In the genomic region with DNA sequence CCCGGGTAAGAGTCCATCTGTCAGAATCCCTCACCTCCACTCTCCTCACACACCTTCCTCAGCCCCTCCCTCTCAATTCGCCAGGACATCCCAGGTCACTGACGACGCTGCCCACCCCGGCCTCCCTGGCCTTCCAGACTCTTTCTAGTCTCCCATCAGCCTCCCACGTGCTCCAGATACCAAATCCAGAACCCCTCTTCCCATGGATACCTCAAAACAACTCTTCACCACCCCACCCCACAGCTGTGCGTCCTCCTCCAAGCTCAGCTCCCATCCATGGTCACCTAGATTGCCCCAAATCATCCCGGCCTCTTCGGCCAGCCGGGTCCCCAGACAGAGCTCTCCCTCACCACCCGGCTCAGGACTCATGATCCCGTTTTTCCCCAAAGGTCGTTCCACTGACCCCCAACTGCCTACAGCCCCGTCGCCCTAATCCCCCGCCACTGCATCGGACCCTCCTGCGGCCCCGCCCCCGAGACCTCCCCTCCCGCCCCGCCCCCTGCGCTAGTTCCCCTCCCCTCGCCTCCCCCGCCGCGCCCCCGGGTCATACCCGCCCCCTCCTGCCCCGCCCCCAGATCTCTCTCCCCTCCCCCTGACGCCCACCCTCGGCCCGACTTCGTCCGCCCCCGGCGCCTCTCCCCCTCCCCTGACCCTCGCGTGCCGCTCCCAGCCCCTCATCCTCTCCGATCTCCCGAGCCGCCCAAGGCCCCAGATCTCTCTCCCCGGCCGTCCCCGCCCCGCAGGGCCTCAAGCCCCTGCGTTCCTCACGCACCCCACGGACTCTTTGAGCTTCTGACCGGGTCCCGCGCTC, we compare ENCODE assay signal across 1 cellular context.
A peak's percentile ranks its signal among the peaks of the same experiment; 100 is the strongest.
TF ChIP-seq lines count a peak whose summit lies in the region.

No MANE protein-coding gene starts in this region.

TF ChIP-seq in HepG2, 621 proteins besides CTCF, POLR2A, EP300 and RAD21 (continues in another document):
- no peak for TF ChIP-seq FOXK1 (CRISPR knock-in tag; IDR thresholded peaks at IDR 0.05; ENCODE audit: borderline replicate concordance, low read depth)
- TF ChIP-seq ZNF841 (CRISPR knock-in tag; IDR thresholded peaks at IDR 0.05; ENCODE audit: borderline replicate concordance), result no peak
- no peak for TF ChIP-seq MLLT10 (CRISPR knock-in tag; IDR thresholded peaks at IDR 0.05)
- TF ChIP-seq HOXA7 (CRISPR knock-in tag; IDR thresholded peaks at IDR 0.05), result no peak
- no peak for TF ChIP-seq KAT8 (CRISPR knock-in tag; IDR thresholded peaks at IDR 0.05)
- TF ChIP-seq ZBTB7A (CRISPR knock-in tag; IDR thresholded peaks at IDR 0.05), result no peak
- no peak for TF ChIP-seq ZNF839 (CRISPR knock-in tag; IDR thresholded peaks at IDR 0.05; ENCODE audit: borderline replicate concordance)
- TF ChIP-seq SPEN (CRISPR knock-in tag; IDR thresholded peaks at IDR 0.05; ENCODE audit: low read depth), result peak; percentile 4; the same call in 1 of the 2 replicates
- no peak for TF ChIP-seq JUN (CRISPR knock-in tag; IDR thresholded peaks at IDR 0.05)
- TF ChIP-seq ZNF33A (CRISPR knock-in tag; IDR thresholded peaks at IDR 0.05; ENCODE audit: borderline replicate concordance), result no peak
- TF ChIP-seq NPAS2 (CRISPR knock-in tag; IDR thresholded peaks at IDR 0.05; ENCODE audit: borderline replicate concordance), result no peak
- no peak for TF ChIP-seq REPIN1 (CRISPR knock-in tag; IDR thresholded peaks at IDR 0.05; ENCODE audit: borderline replicate concordance, low read depth)
- TF ChIP-seq NFKB2 (CRISPR knock-in tag; IDR thresholded peaks at IDR 0.05; ENCODE audit: borderline replicate concordance), result peak; percentile 26; the same call in 1 of the 2 replicates
- TF ChIP-seq, protein P1, sequence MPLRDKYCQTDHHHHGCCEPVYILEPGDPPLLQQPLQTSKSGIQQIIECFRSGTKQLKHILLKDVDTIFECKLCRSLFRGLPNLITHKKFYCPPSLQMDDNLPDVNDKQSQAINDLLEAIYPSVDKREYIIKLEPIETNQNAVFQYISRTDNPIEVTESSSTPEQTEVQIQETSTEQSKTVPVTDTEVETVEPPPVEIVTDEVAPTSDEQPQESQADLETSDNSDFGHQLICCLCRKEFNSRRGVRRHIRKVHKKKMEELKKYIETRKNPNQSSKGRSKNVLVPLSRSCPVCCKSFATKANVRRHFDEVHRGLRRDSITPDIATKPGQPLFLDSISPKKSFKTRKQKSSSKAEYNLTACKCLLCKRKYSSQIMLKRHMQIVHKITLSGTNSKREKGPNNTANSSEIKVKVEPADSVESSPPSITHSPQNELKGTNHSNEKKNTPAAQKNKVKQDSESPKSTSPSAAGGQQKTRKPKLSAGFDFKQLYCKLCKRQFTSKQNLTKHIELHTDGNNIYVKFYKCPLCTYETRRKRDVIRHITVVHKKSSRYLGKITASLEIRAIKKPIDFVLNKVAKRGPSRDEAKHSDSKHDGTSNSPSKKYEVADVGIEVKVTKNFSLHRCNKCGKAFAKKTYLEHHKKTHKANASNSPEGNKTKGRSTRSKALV (CRISPR knock-in tag; IDR thresholded peaks at IDR 0.05), result no peak
- no peak for TF ChIP-seq ZNF337 (CRISPR knock-in tag; IDR thresholded peaks at IDR 0.05; ENCODE audit: borderline replicate concordance, low read depth)
- TF ChIP-seq ZNF549 (CRISPR knock-in tag; IDR thresholded peaks at IDR 0.05), result no peak
- no peak for TF ChIP-seq RNF2 (conservative IDR thresholded peaks at IDR 0.05; ENCODE audit: low read depth)
- TF ChIP-seq RBFOX2 (IDR thresholded peaks at IDR 0.05; ENCODE audit: low read depth, low read length), result peak; percentile 64
- TF ChIP-seq MTF2 (CRISPR knock-in tag; IDR thresholded peaks at IDR 0.05; ENCODE audit: borderline replicate concordance), result no peak
- no peak for TF ChIP-seq ZNF567 (CRISPR knock-in tag; IDR thresholded peaks at IDR 0.05; ENCODE audit: borderline replicate concordance)
- no peak for TF ChIP-seq GPN1 (CRISPR knock-in tag; IDR thresholded peaks at IDR 0.05; ENCODE audit: borderline replicate concordance)
- TF ChIP-seq ZFP82 (CRISPR knock-in tag; IDR thresholded peaks at IDR 0.05; ENCODE audit: borderline replicate concordance), result no peak
- no peak for TF ChIP-seq ZNF225 (CRISPR knock-in tag; IDR thresholded peaks at IDR 0.05)
- TF ChIP-seq, protein P2, sequence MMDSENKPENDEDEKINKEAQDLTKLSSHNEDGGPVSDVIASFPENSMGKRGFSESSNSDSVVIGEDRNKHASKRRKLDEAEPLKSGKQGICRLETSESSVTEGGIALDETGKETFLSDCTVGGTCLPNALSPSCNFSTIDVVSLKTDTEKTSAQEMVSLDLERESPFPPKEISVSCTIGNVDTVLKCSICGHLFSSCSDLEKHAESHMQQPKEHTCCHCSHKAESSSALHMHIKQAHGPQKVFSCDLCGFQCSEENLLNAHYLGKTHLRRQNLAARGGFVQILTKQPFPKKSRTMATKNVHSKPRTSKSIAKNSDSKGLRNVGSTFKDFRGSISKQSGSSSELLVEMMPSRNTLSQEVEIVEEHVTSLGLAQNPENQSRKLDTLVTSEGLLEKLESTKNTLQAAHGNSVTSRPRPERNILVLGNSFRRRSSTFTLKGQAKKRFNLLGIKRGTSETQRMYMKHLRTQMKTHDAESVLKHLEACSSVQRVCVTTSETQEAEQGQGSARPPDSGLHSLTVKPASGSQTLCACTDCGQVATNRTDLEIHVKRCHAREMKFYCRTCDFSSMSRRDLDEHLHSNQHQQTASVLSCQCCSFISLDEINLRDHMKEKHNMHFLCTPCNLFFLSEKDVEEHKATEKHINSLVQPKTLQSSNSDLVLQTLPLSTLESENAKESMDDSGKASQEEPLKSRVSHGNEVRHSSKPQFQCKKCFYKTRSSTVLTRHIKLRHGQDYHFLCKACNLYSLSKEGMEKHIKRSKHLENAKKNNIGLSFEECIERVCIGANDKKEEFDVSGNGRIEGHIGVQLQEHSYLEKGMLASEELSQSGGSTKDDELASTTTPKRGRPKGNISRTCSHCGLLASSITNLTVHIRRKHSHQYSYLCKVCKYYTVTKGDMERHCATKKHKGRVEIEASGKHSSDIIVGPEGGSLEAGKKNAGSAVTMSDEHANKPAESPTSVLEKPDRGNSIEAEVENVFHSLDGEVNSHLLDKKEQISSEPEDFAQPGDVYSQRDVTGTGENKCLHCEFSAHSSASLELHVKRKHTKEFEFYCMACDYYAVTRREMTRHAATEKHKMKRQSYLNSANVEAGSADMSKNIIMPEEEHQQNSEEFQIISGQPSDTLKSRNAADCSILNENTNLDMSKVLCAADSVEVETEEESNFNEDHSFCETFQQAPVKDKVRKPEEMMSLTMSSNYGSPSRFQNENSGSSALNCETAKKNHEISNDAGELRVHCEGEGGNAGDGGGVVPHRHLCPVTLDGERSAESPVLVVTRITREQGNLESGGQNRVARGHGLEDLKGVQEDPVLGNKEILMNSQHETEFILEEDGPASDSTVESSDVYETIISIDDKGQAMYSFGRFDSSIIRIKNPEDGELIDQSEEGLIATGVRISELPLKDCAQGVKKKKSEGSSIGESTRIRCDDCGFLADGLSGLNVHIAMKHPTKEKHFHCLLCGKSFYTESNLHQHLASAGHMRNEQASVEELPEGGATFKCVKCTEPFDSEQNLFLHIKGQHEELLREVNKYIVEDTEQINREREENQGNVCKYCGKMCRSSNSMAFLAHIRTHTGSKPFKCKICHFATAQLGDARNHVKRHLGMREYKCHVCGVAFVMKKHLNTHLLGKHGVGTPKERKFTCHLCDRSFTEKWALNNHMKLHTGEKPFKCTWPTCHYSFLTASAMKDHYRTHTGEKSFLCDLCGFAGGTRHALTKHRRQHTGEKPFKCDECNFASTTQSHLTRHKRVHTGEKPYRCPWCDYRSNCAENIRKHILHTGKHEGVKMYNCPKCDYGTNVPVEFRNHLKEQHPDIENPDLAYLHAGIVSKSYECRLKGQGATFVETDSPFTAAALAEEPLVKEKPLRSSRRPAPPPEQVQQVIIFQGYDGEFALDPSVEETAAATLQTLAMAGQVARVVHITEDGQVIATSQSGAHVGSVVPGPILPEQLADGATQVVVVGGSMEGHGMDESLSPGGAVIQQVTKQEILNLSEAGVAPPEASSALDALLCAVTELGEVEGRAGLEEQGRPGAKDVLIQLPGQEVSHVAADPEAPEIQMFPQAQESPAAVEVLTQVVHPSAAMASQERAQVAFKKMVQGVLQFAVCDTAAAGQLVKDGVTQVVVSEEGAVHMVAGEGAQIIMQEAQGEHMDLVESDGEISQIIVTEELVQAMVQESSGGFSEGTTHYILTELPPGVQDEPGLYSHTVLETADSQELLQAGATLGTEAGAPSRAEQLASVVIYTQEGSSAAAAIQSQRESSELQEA (CRISPR knock-in tag; IDR thresholded peaks at IDR 0.05; ENCODE audit: not compliant biosample characterization), result peak; percentile 28
- TF ChIP-seq ZNF605 (CRISPR knock-in tag; IDR thresholded peaks at IDR 0.05), result no peak
- TF ChIP-seq THYN1 (CRISPR knock-in tag; IDR thresholded peaks at IDR 0.05; ENCODE audit: borderline replicate concordance, low read depth), result no peak
- TF ChIP-seq HCFC1 (IDR thresholded peaks at IDR 0.05; ENCODE audit: low read depth, low read length), result no peak
- no peak for TF ChIP-seq GZF1 (CRISPR knock-in tag; IDR thresholded peaks at IDR 0.05)
- no peak for TF ChIP-seq SCMH1 (CRISPR knock-in tag; IDR thresholded peaks at IDR 0.05; ENCODE audit: borderline replicate concordance)
- 0 out of 2 replicates have a peak, but pooled peaks have one; percentile 31 for TF ChIP-seq MEF2D (CRISPR knock-in tag; IDR thresholded peaks at IDR 0.05)
- TF ChIP-seq TGIF2 (CRISPR knock-in tag; IDR thresholded peaks at IDR 0.05), result peak; percentile 51; the same call in 1 of the 2 replicates
- TF ChIP-seq ZFP62 (CRISPR knock-in tag; IDR thresholded peaks at IDR 0.05), result no peak
- TF ChIP-seq, protein P3, sequence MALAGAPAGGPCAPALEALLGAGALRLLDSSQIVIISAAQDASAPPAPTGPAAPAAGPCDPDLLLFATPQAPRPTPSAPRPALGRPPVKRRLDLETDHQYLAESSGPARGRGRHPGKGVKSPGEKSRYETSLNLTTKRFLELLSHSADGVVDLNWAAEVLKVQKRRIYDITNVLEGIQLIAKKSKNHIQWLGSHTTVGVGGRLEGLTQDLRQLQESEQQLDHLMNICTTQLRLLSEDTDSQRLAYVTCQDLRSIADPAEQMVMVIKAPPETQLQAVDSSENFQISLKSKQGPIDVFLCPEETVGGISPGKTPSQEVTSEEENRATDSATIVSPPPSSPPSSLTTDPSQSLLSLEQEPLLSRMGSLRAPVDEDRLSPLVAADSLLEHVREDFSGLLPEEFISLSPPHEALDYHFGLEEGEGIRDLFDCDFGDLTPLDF (CRISPR knock-in tag; IDR thresholded peaks at IDR 0.05), result no peak
- TF ChIP-seq, protein P4, sequence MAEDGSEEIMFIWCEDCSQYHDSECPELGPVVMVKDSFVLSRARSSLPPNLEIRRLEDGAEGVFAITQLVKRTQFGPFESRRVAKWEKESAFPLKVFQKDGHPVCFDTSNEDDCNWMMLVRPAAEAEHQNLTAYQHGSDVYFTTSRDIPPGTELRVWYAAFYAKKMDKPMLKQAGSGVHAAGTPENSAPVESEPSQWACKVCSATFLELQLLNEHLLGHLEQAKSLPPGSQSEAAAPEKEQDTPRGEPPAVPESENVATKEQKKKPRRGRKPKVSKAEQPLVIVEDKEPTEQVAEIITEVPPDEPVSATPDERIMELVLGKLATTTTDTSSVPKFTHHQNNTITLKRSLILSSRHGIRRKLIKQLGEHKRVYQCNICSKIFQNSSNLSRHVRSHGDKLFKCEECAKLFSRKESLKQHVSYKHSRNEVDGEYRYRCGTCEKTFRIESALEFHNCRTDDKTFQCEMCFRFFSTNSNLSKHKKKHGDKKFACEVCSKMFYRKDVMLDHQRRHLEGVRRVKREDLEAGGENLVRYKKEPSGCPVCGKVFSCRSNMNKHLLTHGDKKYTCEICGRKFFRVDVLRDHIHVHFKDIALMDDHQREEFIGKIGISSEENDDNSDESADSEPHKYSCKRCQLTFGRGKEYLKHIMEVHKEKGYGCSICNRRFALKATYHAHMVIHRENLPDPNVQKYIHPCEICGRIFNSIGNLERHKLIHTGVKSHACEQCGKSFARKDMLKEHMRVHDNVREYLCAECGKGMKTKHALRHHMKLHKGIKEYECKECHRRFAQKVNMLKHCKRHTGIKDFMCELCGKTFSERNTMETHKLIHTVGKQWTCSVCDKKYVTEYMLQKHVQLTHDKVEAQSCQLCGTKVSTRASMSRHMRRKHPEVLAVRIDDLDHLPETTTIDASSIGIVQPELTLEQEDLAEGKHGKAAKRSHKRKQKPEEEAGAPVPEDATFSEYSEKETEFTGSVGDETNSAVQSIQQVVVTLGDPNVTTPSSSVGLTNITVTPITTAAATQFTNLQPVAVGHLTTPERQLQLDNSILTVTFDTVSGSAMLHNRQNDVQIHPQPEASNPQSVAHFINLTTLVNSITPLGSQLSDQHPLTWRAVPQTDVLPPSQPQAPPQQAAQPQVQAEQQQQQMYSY (CRISPR knock-in tag; IDR thresholded peaks at IDR 0.05), result no peak
- no peak for TF ChIP-seq HDAC6 (IDR thresholded peaks at IDR 0.05; ENCODE audit: low read depth, low read length)
- no peak for TF ChIP-seq ZNF782 (CRISPR knock-in tag; IDR thresholded peaks at IDR 0.05; ENCODE audit: borderline replicate concordance)
- no peak for TF ChIP-seq SP140L (CRISPR knock-in tag; IDR thresholded peaks at IDR 0.05; ENCODE audit: borderline replicate concordance)
- TF ChIP-seq POGZ (CRISPR knock-in tag; IDR thresholded peaks at IDR 0.05), result no peak
- TF ChIP-seq, protein P5, sequence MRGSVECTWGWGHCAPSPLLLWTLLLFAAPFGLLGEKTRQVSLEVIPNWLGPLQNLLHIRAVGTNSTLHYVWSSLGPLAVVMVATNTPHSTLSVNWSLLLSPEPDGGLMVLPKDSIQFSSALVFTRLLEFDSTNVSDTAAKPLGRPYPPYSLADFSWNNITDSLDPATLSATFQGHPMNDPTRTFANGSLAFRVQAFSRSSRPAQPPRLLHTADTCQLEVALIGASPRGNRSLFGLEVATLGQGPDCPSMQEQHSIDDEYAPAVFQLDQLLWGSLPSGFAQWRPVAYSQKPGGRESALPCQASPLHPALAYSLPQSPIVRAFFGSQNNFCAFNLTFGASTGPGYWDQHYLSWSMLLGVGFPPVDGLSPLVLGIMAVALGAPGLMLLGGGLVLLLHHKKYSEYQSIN (CRISPR knock-in tag; IDR thresholded peaks at IDR 0.05; ENCODE audit: borderline replicate concordance), result no peak
- TF ChIP-seq SRF (IDR thresholded peaks at IDR 0.05; ENCODE audit: low read depth, low read length), result no peak
- no peak for TF ChIP-seq MEIS1 (CRISPR knock-in tag; IDR thresholded peaks at IDR 0.05; ENCODE audit: borderline replicate concordance)
- no peak for TF ChIP-seq CHCHD3 (CRISPR knock-in tag; IDR thresholded peaks at IDR 0.05)
- no peak for TF ChIP-seq ZNF557 (CRISPR knock-in tag; IDR thresholded peaks at IDR 0.05)
- no peak for TF ChIP-seq ZNF235 (CRISPR knock-in tag; IDR thresholded peaks at IDR 0.05; ENCODE audit: borderline replicate concordance)
